ENCODE assay signal across 31 cellular contexts in the genomic region with DNA sequence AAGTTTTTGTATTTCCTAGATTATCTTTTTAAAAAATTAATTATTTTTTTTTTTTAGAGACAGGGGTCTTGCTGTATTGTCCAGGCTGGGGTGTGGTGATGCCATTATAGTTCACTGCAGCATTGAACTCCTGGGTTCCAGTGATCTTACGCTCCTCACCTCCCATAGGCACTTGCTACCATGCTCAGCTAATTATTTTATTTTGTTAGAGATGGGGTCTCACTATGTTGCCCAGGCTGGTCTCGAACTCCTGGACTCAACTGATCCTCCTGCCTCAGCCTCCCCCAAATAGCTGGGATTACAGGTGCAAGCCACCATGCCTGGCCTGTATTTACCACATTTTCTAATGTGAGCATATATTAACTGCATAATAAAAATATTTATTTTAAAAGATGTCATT.
"Had no signal": no experiment of that assay in that cellular context is flagged by ENCODE, and none has a peak within 500 bp of the region (broad histone marks: within the 10 kb centered on the region; RNA-seq: fewer than 3 reads in every experiment).

No MANE protein-coding gene starts in this region.

- H3K27ac Mint-ChIP-seq: natural killer cell; nephron; neural progenitor cell; progenitor cell of endocrine pancreas; stimulated activated memory B cell treated with anti-CD40 and anti-IgM and Interleukin-4, amounts not matched to agents 10 μg/mL and 1 μg/mL and 100 μg/mL, for 72 hours; stimulated activated naive CD8-positive, alpha-beta T cell treated with anti-CD3 and anti-CD28 coated beads, Interleukin-15, amount 100 ng/mL, for 72 hours; type B pancreatic cell had no signal

- H3K79me2 ChIP-seq: parathyroid adenoma had no signal

- H3K4me1 Mint-ChIP-seq: natural killer cell; nephron; stimulated activated memory B cell treated with anti-CD40 and anti-IgM and Interleukin-4, amounts not matched to agents 10 μg/mL and 1 μg/mL and 100 μg/mL, for 72 hours; stimulated activated naive CD8-positive, alpha-beta T cell treated with anti-CD3 and anti-CD28 coated beads, Interleukin-15, amount 100 ng/mL, for 72 hours had no signal

- H3K27ac ChIP-seq: neural progenitor cell, ovary, parathyroid adenoma, psoas muscle, skin epidermis, spleen, suprapubic skin, testis, tibial artery, transverse colon, upper lobe of right lung, uterus had no signal

- H3K4me1 ChIP-seq: neural progenitor cell, parathyroid adenoma, psoas muscle, spleen, suprapubic skin, testis, tibial artery, transverse colon, upper lobe of right lung, uterus had no signal

- H3K36me3 ChIP-seq: neural progenitor cell, ovary, uterus had no signal

- H3K4me2 ChIP-seq: neural progenitor cell, smooth muscle cell had no signal

- H3K27me3 ChIP-seq: neural progenitor cell, ovary, spleen, suprapubic skin, testis, tibial artery, transverse colon, upper lobe of right lung, uterus had no signal

- H3K27me3 Mint-ChIP-seq: progenitor cell of endocrine pancreas; stimulated activated memory B cell treated with anti-CD40 and anti-IgM and Interleukin-4, amounts not matched to agents 10 μg/mL and 1 μg/mL and 100 μg/mL, for 72 hours; stimulated activated naive CD8-positive, alpha-beta T cell treated with anti-CD3 and anti-CD28 coated beads, Interleukin-15, amount 100 ng/mL, for 72 hours; type B pancreatic cell had no signal

- DNase-seq: natural killer cell; occipital lobe; ovary; posterior cingulate gyrus; psoas muscle; right cardiac atrium; spleen; stimulated activated CD4-positive, alpha-beta T cell treated with anti-CD3 and anti-CD28 coated beads, Interleukin-12 subunit alpha, Interleukin-12 subunit beta, amount 100 ng/mL, for 4 hours; stimulated activated CD4-positive, alpha-beta T cell treated with anti-CD3 and anti-CD28 coated beads, Interleukin-1b, Interleukin-23, amount 100 ng/mL, for 48 hours; stimulated activated CD4-positive, alpha-beta T cell treated with anti-CD3 and anti-CD28 coated beads, Interleukin-4, amount 100 ng/mL, for 1 hour; stimulated activated CD4-positive, alpha-beta T cell treated with anti-CD3 and anti-CD28 coated beads, Interleukin-4, amount 100 ng/mL, for 4 hours; stimulated activated CD8-positive, alpha-beta memory T cell treated with anti-CD3 and anti-CD28 coated beads, Interleukin-4, amount 100 ng/mL, for 48 hours; stimulated activated naive CD4-positive, alpha-beta T cell; stimulated activated naive CD8-positive, alpha-beta T cell treated with anti-CD3 and anti-CD28 coated beads, Interleukin-15, amount 100 ng/mL, for 72 hours; stimulated activated naive CD8-positive, alpha-beta T cell treated with anti-CD3 and anti-CD28 coated beads, Interleukin-15, Interleukin-2, amounts not matched to agents 100 U/mL and 50 U/mL, for 24 hours; substantia nigra; testis; tibial artery; transverse colon; upper lobe of right lung; uterus had no signal

- H3K9me3 Mint-ChIP-seq: natural killer cell; nephron; neural progenitor cell; stimulated activated memory B cell treated with anti-CD40 and anti-IgM and Interleukin-4, amounts not matched to agents 10 μg/mL and 1 μg/mL and 100 μg/mL, for 72 hours; stimulated activated naive CD8-positive, alpha-beta T cell treated with anti-CD3 and anti-CD28 coated beads, Interleukin-15, amount 100 ng/mL, for 72 hours; type B pancreatic cell had no signal

- H3K9me3 ChIP-seq: ovary, psoas muscle, spleen, suprapubic skin, testis, tibial artery, transverse colon, upper lobe of right lung, uterus had no signal

- H3K4me3 Mint-ChIP-seq: natural killer cell; nephron; neural progenitor cell; stimulated activated memory B cell treated with anti-CD40 and anti-IgM and Interleukin-4, amounts not matched to agents 10 μg/mL and 1 μg/mL and 100 μg/mL, for 72 hours; stimulated activated naive CD8-positive, alpha-beta T cell treated with anti-CD3 and anti-CD28 coated beads, Interleukin-15, amount 100 ng/mL, for 72 hours; type B pancreatic cell had no signal

- H2AFZ ChIP-seq: neural progenitor cell, parathyroid adenoma had no signal

- ATAC-seq: natural killer cell; psoas muscle; right cardiac atrium; sciatic nerve; stimulated activated memory B cell treated with anti-CD40 and anti-IgM and Interleukin-4, amounts not matched to agents 10 μg/mL and 1 μg/mL and 100 μg/mL, for 72 hours; stimulated activated naive CD8-positive, alpha-beta T cell treated with anti-CD3 and anti-CD28 coated beads, Interleukin-15, amount 100 ng/mL, for 72 hours; stimulated activated naive CD8-positive, alpha-beta T cell treated with anti-CD3 and anti-CD28 coated beads, Interleukin-15, Interleukin-2, amounts not matched to agents 100 U/mL and 50 U/mL, for 24 hours; upper lobe of right lung had no signal

- H3K4me3 ChIP-seq: neural progenitor cell, ovary, psoas muscle, skin epidermis, smooth muscle cell, spleen, suprapubic skin, testis, tibial artery, transverse colon, upper lobe of right lung, uterus had no signal

- H3K9ac ChIP-seq: neural progenitor cell, parathyroid adenoma had no signal
